In genomic region chr17:83200231-83200699, GRCh38 we compare ENCODE assay signal across 7 cellular contexts.
A peak's percentile ranks its signal among the peaks of the same experiment; 100 is the strongest.
DNase-seq lines count a peak whose midpoint lies in the region; TF ChIP-seq lines count a peak whose summit lies in the region.

No MANE protein-coding gene starts in this region.

- H3K4me3 ChIP-seq in fibroblast of the aortic adventitia (ENCODE audit: low read depth, low read length), result no peak overlapping the region

- TF ChIP-seq CTCF in fibroblast of the aortic adventitia (IDR thresholded peaks at IDR 0.05; ENCODE audit: insufficient read depth, low read length), result no peak

- peak; percentile 39 for DNase-seq in LHCN-M2 (ENCODE audit: low read depth)
- peak; percentile 68 to 81 for DNase-seq in activated CD4-positive, alpha-beta T cell treated with anti-CD3 and anti-CD28 coated beads, Interleukin-2, amount 50 U/mL, for 48 hours
- DNase-seq in fibroblast of the aortic adventitia (ENCODE audit: low read depth), result peak; percentile 46
- peak; percentile 85 for DNase-seq in stimulated activated CD4-positive, alpha-beta T cell treated with anti-CD3 and anti-CD28 coated beads, Interleukin-1b, Interleukin-23, amount 100 ng/mL, for 48 hours
- DNase-seq in effector CD8-positive, alpha-beta T cell (lab: John Stamatoyannopoulos, UW), result no peak
- no peak for DNase-seq in SW480 (ENCODE audit: low spot score)
- DNase-seq in NCI-H2227 (lab: John Stamatoyannopoulos, UW; ENCODE audit: unreplicated experiment), result no peak

Comparison
In these comparisons a context has a peak if more than half of its experiments do, and no peak if none do; other contexts are left out.
1. DNase-seq: peak in LHCN-M2 (single experiment), activated CD4-positive, alpha-beta T cell treated with anti-CD3 and anti-CD28 coated beads, Interleukin-2, amount 50 U/mL, for 48 hours (2 of 2), fibroblast of the aortic adventitia (single experiment) and stimulated activated CD4-positive, alpha-beta T cell treated with anti-CD3 and anti-CD28 coated beads, Interleukin-1b, Interleukin-23, amount 100 ng/mL, for 48 hours (single experiment); none in effector CD8-positive, alpha-beta T cell (single experiment), SW480 (single experiment) and NCI-H2227 (single experiment).